In genomic region chr1:36305915-36306209, GRCh38 we compare ENCODE assay signal across 9 cellular contexts. TPM values are rescaled to one million over a fixed set of nuclear protein-coding genes. Genes with fewer than 3 reads are reported as not detected.
DNase-seq lines count a peak whose midpoint lies in the region; ATAC-seq and TF ChIP-seq lines count a peak whose summit lies in the region.
"Had no signal": no experiment of that assay in that cellular context is flagged by ENCODE, and none has a peak within 500 bp of the region (broad histone marks: within the 10 kb centered on the region; RNA-seq: fewer than 3 reads in every experiment).

No MANE protein-coding gene starts in this region.

- no peaks in the 10 kb centered on the region for H3K27me3 Mint-ChIP-seq in activated T-cell treated with anti-CD3 and anti-CD28 coated beads, Interleukin-2, amount 50 U/mL, for 4 hours (ENCODE audit: low read depth)
- no peaks in the 10 kb centered on the region for H3K27me3 Mint-ChIP-seq in activated naive CD8-positive, alpha-beta T cell treated with anti-CD3 and anti-CD28 coated beads for 36 hours

- TF ChIP-seq CTCF in liver (IDR thresholded peaks at IDR 0.05; ENCODE audit: low read depth, low read length, missing input control) (no peak), thyroid gland (IDR thresholded peaks at IDR 0.05) (no peak)

- intact Hi-C loops in thyroid gland (cut with DNase I): no loop called here

- WGBS in liver: 68% methylated on average over 7 of the region's 7 CpGs
- WGBS in thyroid gland, 2 donors: 16 to 46% methylated on average over 3 to 7 of the region's 7 CpGs

- H3K4me3 Mint-ChIP-seq in activated T-cell treated with anti-CD3 and anti-CD28 coated beads, Interleukin-2, amount 50 U/mL, for 4 hours: peak overlapping the region; percentile 89
- H3K4me3 Mint-ChIP-seq in activated naive CD8-positive, alpha-beta T cell treated with anti-CD3 and anti-CD28 coated beads for 36 hours: peak overlapping the region; percentile 45

- TF ChIP-seq POLR2A in thyroid gland (IDR thresholded peaks at IDR 0.05): no peak

- no peak for TF ChIP-seq RAD21 in liver (IDR thresholded peaks at IDR 0.05)

- no peak overlapping the region for H3K4me3 ChIP-seq in liver (ENCODE audit: low read depth in 1 of 3, low read length in 3 of 3)
- peak overlapping the region in 1 of 3 donors; percentile 79 for H3K4me3 ChIP-seq in thyroid gland (replicated peaks in 1 of 3)

- DNase-seq in activated T-cell treated with anti-CD3 and anti-CD28 coated beads, Interleukin-2, amount 50 U/mL, for 4 hours: no peak
- DNase-seq in activated T-cell treated with anti-CD3 and anti-CD28 coated beads for 4 hours (no peak), thyroid gland (peak; percentile 75 to 81), KBM-7 (no peak), NCI-H2029 (lab: John Stamatoyannopoulos, UW) (no peak)
- DNase-seq in activated naive CD8-positive, alpha-beta T cell treated with anti-CD3 and anti-CD28 coated beads for 36 hours: no peak
- no peak for DNase-seq in activated CD8-positive, alpha-beta memory T cell treated with anti-CD3 and anti-CD28 coated beads, Interleukin-2, amount 50 U/mL, for 48 hours
- DNase-seq: occipital lobe had no signal

- H3K27ac ChIP-seq in liver (ENCODE audit: low read depth in 1 of 2, low read length in 2 of 2) (peak overlapping the region; percentile 40 to 61), thyroid gland (peak overlapping the region; percentile 85 to 93 (median 93))

- H3K9me3 Mint-ChIP-seq in activated T-cell treated with anti-CD3 and anti-CD28 coated beads, Interleukin-2, amount 50 U/mL, for 4 hours: no peaks in the 10 kb centered on the region
- H3K9me3 Mint-ChIP-seq in activated naive CD8-positive, alpha-beta T cell treated with anti-CD3 and anti-CD28 coated beads for 36 hours: no peaks in the 10 kb centered on the region

- H3K4me1 ChIP-seq in liver (ENCODE audit: control insufficient read depth in 4 of 4, insufficient read depth in 4 of 4, low read length in 3 of 4) (peaks cover 3 to 15% (median 11%) of the 10 kb centered on the region in 4 donors), thyroid gland (peaks cover 15 to 21% of the 10 kb centered on the region in 2 donors)

- H3K27ac Mint-ChIP-seq in activated naive CD8-positive, alpha-beta T cell treated with anti-CD3 and anti-CD28 coated beads for 36 hours: peak overlapping the region; percentile 86

- ATAC-seq in activated T-cell treated with anti-CD3 and anti-CD28 coated beads, Interleukin-2, amount 50 U/mL, for 4 hours: no peak

- no peaks in the 10 kb centered on the region for H3K27me3 ChIP-seq in liver (ENCODE audit: control insufficient read depth in 4 of 4, insufficient read depth in 4 of 4, low read length in 3 of 4)
- no peaks in the 10 kb centered on the region for H3K27me3 ChIP-seq in thyroid gland

- H3K9me3 ChIP-seq in liver (ENCODE audit: control insufficient read depth in 4 of 4, low read length in 3 of 4) (no peaks in the 10 kb centered on the region), thyroid gland (no peaks in the 10 kb centered on the region)

- peaks cover 40% of the 10 kb centered on the region for H3K4me1 Mint-ChIP-seq in activated T-cell treated with anti-CD3 and anti-CD28 coated beads, Interleukin-2, amount 50 U/mL, for 4 hours (ENCODE audit: low read depth)
- H3K4me1 Mint-ChIP-seq in activated naive CD8-positive, alpha-beta T cell treated with anti-CD3 and anti-CD28 coated beads for 36 hours: peaks cover 41% of the 10 kb centered on the region

- peak overlapping the region in 1 of 2 donors; percentile 16 for H3K9ac ChIP-seq in liver (ENCODE audit: low read depth in 1 of 2, low read length in 2 of 2)

- in situ Hi-C loops in KBM-7 (cut with MboI; ENCODE audit: low pct_unique_long_range_greater_than_20kb, low sequenced_read_pairs): no loop called here

- peaks cover 22% of the 10 kb centered on the region for H3K36me3 Mint-ChIP-seq in activated T-cell treated with anti-CD3 and anti-CD28 coated beads, Interleukin-2, amount 50 U/mL, for 4 hours (ENCODE audit: insufficient read depth)
- H3K36me3 Mint-ChIP-seq in activated naive CD8-positive, alpha-beta T cell treated with anti-CD3 and anti-CD28 coated beads for 36 hours: peaks cover 40% of the 10 kb centered on the region

- peaks cover 17 to 30% (median 28%) of the 10 kb centered on the region in 4 donors for H3K36me3 ChIP-seq in liver (ENCODE audit: control insufficient read depth in 4 of 4, insufficient read depth in 3 of 4, low read depth in 1 of 4, low read length in 3 of 4)
- peaks cover 29 to 33% of the 10 kb centered on the region in 2 donors for H3K36me3 ChIP-seq in thyroid gland

TF ChIP-seq in liver, 16 proteins besides CTCF, POLR2A, EP300 and RAD21:
- TF ChIP-seq YY1 (IDR thresholded peaks at IDR 0.05): no peak
- TF ChIP-seq REST (IDR thresholded peaks at IDR 0.05): no peak
- TF ChIP-seq, protein P1, sequence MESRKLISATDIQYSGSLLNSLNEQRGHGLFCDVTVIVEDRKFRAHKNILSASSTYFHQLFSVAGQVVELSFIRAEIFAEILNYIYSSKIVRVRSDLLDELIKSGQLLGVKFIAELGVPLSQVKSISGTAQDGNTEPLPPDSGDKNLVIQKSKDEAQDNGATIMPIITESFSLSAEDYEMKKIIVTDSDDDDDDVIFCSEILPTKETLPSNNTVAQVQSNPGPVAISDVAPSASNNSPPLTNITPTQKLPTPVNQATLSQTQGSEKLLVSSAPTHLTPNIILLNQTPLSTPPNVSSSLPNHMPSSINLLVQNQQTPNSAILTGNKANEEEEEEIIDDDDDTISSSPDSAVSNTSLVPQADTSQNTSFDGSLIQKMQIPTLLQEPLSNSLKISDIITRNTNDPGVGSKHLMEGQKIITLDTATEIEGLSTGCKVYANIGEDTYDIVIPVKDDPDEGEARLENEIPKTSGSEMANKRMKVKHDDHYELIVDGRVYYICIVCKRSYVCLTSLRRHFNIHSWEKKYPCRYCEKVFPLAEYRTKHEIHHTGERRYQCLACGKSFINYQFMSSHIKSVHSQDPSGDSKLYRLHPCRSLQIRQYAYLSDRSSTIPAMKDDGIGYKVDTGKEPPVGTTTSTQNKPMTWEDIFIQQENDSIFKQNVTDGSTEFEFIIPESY (IDR thresholded peaks at IDR 0.05): no peak
- no peak for TF ChIP-seq SP1 (IDR thresholded peaks at IDR 0.05)
- TF ChIP-seq, protein P2, sequence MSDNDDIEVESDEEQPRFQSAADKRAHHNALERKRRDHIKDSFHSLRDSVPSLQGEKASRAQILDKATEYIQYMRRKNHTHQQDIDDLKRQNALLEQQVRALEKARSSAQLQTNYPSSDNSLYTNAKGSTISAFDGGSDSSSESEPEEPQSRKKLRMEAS (IDR thresholded peaks at IDR 0.05): no peak
- TF ChIP-seq HNF4A (conservative IDR thresholded peaks at IDR 0.05): no peak
- TF ChIP-seq FOXA2 (IDR thresholded peaks at IDR 0.05): no peak
- no peak for TF ChIP-seq EGR1 (IDR thresholded peaks at IDR 0.05; ENCODE audit: low read depth in 2 of 2)
- no peak for TF ChIP-seq RXRA (IDR thresholded peaks at IDR 0.05)
- TF ChIP-seq GABPA (IDR thresholded peaks at IDR 0.05 in 1 of 2, conservative IDR thresholded peaks at IDR 0.05 in 1 of 2): no peak
- TF ChIP-seq ATF3 (IDR thresholded peaks at IDR 0.05): no peak
- no peak for TF ChIP-seq JUND (IDR thresholded peaks at IDR 0.05)
- no peak for TF ChIP-seq HNF4G (IDR thresholded peaks at IDR 0.05)
- no peak for TF ChIP-seq NR2F2 (IDR thresholded peaks at IDR 0.05)

RNA-seq across cellular contexts. Expression of gene SH3D21, which starts 0.3 kb away (rescaled TPM):
- 1 to 10 TPM; 1.7 to 5.6 (median 2.3) TPM for total RNA-seq in activated T-cell treated with anti-CD3 and anti-CD28 coated beads, Interleukin-2, amount 50 U/mL, for 4 hours
- 1 to 10 TPM; 9.3 to 9.4 TPM for total RNA-seq in activated naive CD8-positive, alpha-beta T cell treated with anti-CD3 and anti-CD28 coated beads for 36 hours
- 1 to 10 TPM in 1 of 2 donors, under 1 TPM in 1; 0.47 to 1.0 TPM for total RNA-seq in liver
- under 1 TPM; 0.29 to 0.36 TPM for polyA plus RNA-seq in liver
- 10 to 100 TPM; 10.7 to 25.1 (median 16.9) TPM for total RNA-seq in thyroid gland

RNA-seq across cellular contexts. Expression of gene EVA1B, which starts 17.6 kb away (rescaled TPM):
- total RNA-seq in activated T-cell treated with anti-CD3 and anti-CD28 coated beads, Interleukin-2, amount 50 U/mL, for 4 hours: 1 to 10 TPM; 2.2 to 5.5 (median 4.5) TPM
- 1 to 10 TPM; 5.3 to 6.3 TPM for total RNA-seq in activated naive CD8-positive, alpha-beta T cell treated with anti-CD3 and anti-CD28 coated beads for 36 hours
- 10 to 100 TPM in 1 of 2 donors, 1 to 10 TPM in 1; 5.6 to 22.7 TPM for total RNA-seq in liver
- polyA plus RNA-seq in liver: 10 to 100 TPM in 1 of 2 donors, 1 to 10 TPM in 1; 3.3 to 11.2 TPM
- 10 to 100 TPM; 30.7 to 71.5 (median 52.5) TPM for total RNA-seq in thyroid gland

Comparison
In these comparisons a context has a peak if more than half of its experiments do, and no peak if none do; other contexts are left out.
1. DNase-seq: peak in thyroid gland (2 of 2); none in activated T-cell treated with anti-CD3 and anti-CD28 coated beads, Interleukin-2, amount 50 U/mL, for 4 hours (single experiment), activated T-cell treated with anti-CD3 and anti-CD28 coated beads for 4 hours (single experiment), activated naive CD8-positive, alpha-beta T cell treated with anti-CD3 and anti-CD28 coated beads for 36 hours (single experiment), KBM-7 (single experiment), activated CD8-positive, alpha-beta memory T cell treated with anti-CD3 and anti-CD28 coated beads, Interleukin-2, amount 50 U/mL, for 48 hours (single experiment) and NCI-H2029 (single experiment).